In genomic region chr2:10080536-10081304, GRCh38 we compare ENCODE assay signal across 8 cellular contexts. TPM values are rescaled to one million over a fixed set of nuclear protein-coding genes. Genes with fewer than 3 reads are reported as not detected.
DNase-seq lines count a peak whose midpoint lies in the region; ATAC-seq and TF ChIP-seq lines count a peak whose summit lies in the region.

No MANE protein-coding gene starts in this region.

- peaks cover 1% of the 10 kb centered on the region for H3K36me3 Mint-ChIP-seq in activated CD4-positive, alpha-beta T cell treated with anti-CD3 and anti-CD28 coated beads, Interleukin-2, amount 10 ng/mL, durations not matched to agents 7 days and 5 days (ENCODE audit: low read depth)
- H3K36me3 Mint-ChIP-seq in brain = no peaks in the 10 kb centered on the region
- peaks cover 0 to 5% (median 2%) of the 10 kb centered on the region in 3 donors for H3K36me3 Mint-ChIP-seq in naive thymus-derived CD8-positive, alpha-beta T cell

- H3K27ac Mint-ChIP-seq in activated CD4-positive, alpha-beta T cell treated with anti-CD3 and anti-CD28 coated beads, Interleukin-2, amount 10 ng/mL, durations not matched to agents 7 days and 5 days = no peak overlapping the region
- no peak overlapping the region for H3K27ac Mint-ChIP-seq in brain
- H3K27ac Mint-ChIP-seq in naive thymus-derived CD8-positive, alpha-beta T cell = peak overlapping the region in 4 of 10 donors; percentile 28 to 74 (median 42)

- no peaks in the 10 kb centered on the region for H3K9me3 Mint-ChIP-seq in activated CD4-positive, alpha-beta T cell treated with anti-CD3 and anti-CD28 coated beads, Interleukin-2, amount 10 ng/mL, durations not matched to agents 7 days and 5 days
- peaks cover 0 to 6% (median 0%) of the 10 kb centered on the region in 5 experiments for H3K9me3 Mint-ChIP-seq in brain
- no peaks in the 10 kb centered on the region for H3K9me3 Mint-ChIP-seq in naive thymus-derived CD8-positive, alpha-beta T cell

- POLR2A ChIA-PET in activated CD4-positive, alpha-beta T cell treated with anti-CD3 and anti-CD28 coated beads, Interleukin-2, amount 10 ng/mL, durations not matched to agents 7 days and 5 days (lab: Charles Lee) = no interaction called here
- POLR2A ChIA-PET in naive thymus-derived CD8-positive, alpha-beta T cell (lab: Charles Lee) = no interaction called here

- DNase-seq in activated CD4-positive, alpha-beta T cell treated with anti-CD3 and anti-CD28 coated beads, Interleukin-2, amount 10 ng/mL, durations not matched to agents 7 days and 5 days = peak; percentile 50
- no peak for DNase-seq in activated CD4-positive, alpha-beta T cell treated with anti-CD3 and anti-CD28 coated beads for 48 hours
- peak in 6 of 10 donors; percentile 16 to 56 (median 32) for DNase-seq in naive thymus-derived CD8-positive, alpha-beta T cell
- DNase-seq in NCI-H1048 (lab: John Stamatoyannopoulos, UW) (no peak), UCSD-AML1 (lab: John Stamatoyannopoulos, UW; ENCODE audit: unreplicated experiment) (no peak)

- H3K4me3 Mint-ChIP-seq in activated CD4-positive, alpha-beta T cell treated with anti-CD3 and anti-CD28 coated beads, Interleukin-2, amount 10 ng/mL, durations not matched to agents 7 days and 5 days = peak overlapping the region; percentile 63
- H3K4me3 Mint-ChIP-seq in brain = peak overlapping the region; percentile 68 to 86 (median 73)
- peak overlapping the region; percentile 52 to 87 (median 76) for H3K4me3 Mint-ChIP-seq in naive thymus-derived CD8-positive, alpha-beta T cell

- peaks cover 16% of the 10 kb centered on the region for H3K4me1 Mint-ChIP-seq in activated CD4-positive, alpha-beta T cell treated with anti-CD3 and anti-CD28 coated beads, Interleukin-2, amount 10 ng/mL, durations not matched to agents 7 days and 5 days
- H3K4me1 Mint-ChIP-seq in brain = peaks cover 31% of the 10 kb centered on the region
- H3K4me1 Mint-ChIP-seq in naive thymus-derived CD8-positive, alpha-beta T cell = peaks cover 5 to 20% (median 15%) of the 10 kb centered on the region in 4 donors

- ATAC-seq in HG03521 (IDR thresholded peaks at IDR 0.05; ENCODE audit: unreplicated experiment) = peak; percentile 11
- ATAC-seq in naive thymus-derived CD8-positive, alpha-beta T cell = peak; percentile 45 to 77
- no peak for ATAC-seq in GM21526 (IDR thresholded peaks at IDR 0.05; ENCODE audit: low FRiP score, unreplicated experiment)

- no peak for TF ChIP-seq CTCF in brain (conservative IDR thresholded peaks at IDR 0.05)

- peaks cover 80% of the 10 kb centered on the region for H3K27me3 Mint-ChIP-seq in activated CD4-positive, alpha-beta T cell treated with anti-CD3 and anti-CD28 coated beads, Interleukin-2, amount 10 ng/mL, durations not matched to agents 7 days and 5 days
- H3K27me3 Mint-ChIP-seq in brain = peaks cover 86% of the 10 kb centered on the region
- H3K27me3 Mint-ChIP-seq in naive thymus-derived CD8-positive, alpha-beta T cell = peaks cover 52 to 87% (median 67%) of the 10 kb centered on the region in 5 donors

- CTCF ChIA-PET in activated CD4-positive, alpha-beta T cell treated with anti-CD3 and anti-CD28 coated beads, Interleukin-2, amount 10 ng/mL, durations not matched to agents 7 days and 5 days (lab: Charles Lee) = interaction anchor here (1.7 to 2.0 kb wide), 3 partner anchors 10 to 354 kb away, joined by 3 to 6 read pairs (median 5); no protein-coding TSS in a partner anchor

RNA-seq across cellular contexts. Expression of gene CYS1, which starts 0.5 kb away (rescaled TPM):
- under 1 TPM; 0.15 to 0.17 TPM for total RNA-seq in activated CD4-positive, alpha-beta T cell treated with anti-CD3 and anti-CD28 coated beads, Interleukin-2, amount 10 ng/mL, durations not matched to agents 7 days and 5 days
- polyA plus RNA-seq in brain (ENCODE audit: insufficient read depth, low read depth, low replicate concordance) = 1.7 TPM
- not detected for total RNA-seq in naive thymus-derived CD8-positive, alpha-beta T cell
- not detected for polyA plus RNA-seq in naive thymus-derived CD8-positive, alpha-beta T cell

RNA-seq across cellular contexts. Expression of gene KLF11, which starts 37.4 kb away (rescaled TPM):
- total RNA-seq in activated CD4-positive, alpha-beta T cell treated with anti-CD3 and anti-CD28 coated beads, Interleukin-2, amount 10 ng/mL, durations not matched to agents 7 days and 5 days = 1 to 10 TPM; 7.2 to 8.6 TPM
- 11.8 TPM for polyA plus RNA-seq in brain (ENCODE audit: insufficient read depth, low read depth, low replicate concordance)
- 10 to 100 TPM in 1 of 2 experiments, 1 to 10 TPM in 1; 6.5 to 10.8 TPM for total RNA-seq in naive thymus-derived CD8-positive, alpha-beta T cell
- polyA plus RNA-seq in naive thymus-derived CD8-positive, alpha-beta T cell = 1 to 10 TPM; 1.3 to 4.3 (median 2.1) TPM

RNA-seq across cellular contexts. Expression of gene RRM2, which starts 41.8 kb away (rescaled TPM):
- total RNA-seq in activated CD4-positive, alpha-beta T cell treated with anti-CD3 and anti-CD28 coated beads, Interleukin-2, amount 10 ng/mL, durations not matched to agents 7 days and 5 days = 100 to 1,000 TPM; 496 to 540 TPM
- 45.9 TPM for polyA plus RNA-seq in brain (ENCODE audit: insufficient read depth, low read depth, low replicate concordance)
- 1 to 10 TPM in 1 of 2 experiments, under 1 TPM in 1; 0.66 to 1.4 TPM for total RNA-seq in naive thymus-derived CD8-positive, alpha-beta T cell
- under 1 TPM in 1 of 3 donors, not detected in 2; 0.58 TPM for polyA plus RNA-seq in naive thymus-derived CD8-positive, alpha-beta T cell

Comparison
In these comparisons a context has a peak if more than half of its experiments do, and no peak if none do; other contexts are left out.
1. DNase-seq: peak in activated CD4-positive, alpha-beta T cell treated with anti-CD3 and anti-CD28 coated beads, Interleukin-2, amount 10 ng/mL, durations not matched to agents 7 days and 5 days (single experiment) and naive thymus-derived CD8-positive, alpha-beta T cell (6 of 10); none in activated CD4-positive, alpha-beta T cell treated with anti-CD3 and anti-CD28 coated beads for 48 hours (single experiment), NCI-H1048 (single experiment) and UCSD-AML1 (single experiment).
2. RNA of gene RRM2, which starts 41.8 kb away (total RNA-seq): 496 to 540 TPM in activated CD4-positive, alpha-beta T cell treated with anti-CD3 and anti-CD28 coated beads, Interleukin-2, amount 10 ng/mL, durations not matched to agents 7 days and 5 days; 0.66 to 1.4 TPM in naive thymus-derived CD8-positive, alpha-beta T cell; every median in the first group is over 100 times any median in the second.
3. Peak in every context shown above with its lines, with median percentiles within 50 percentile points of each other: H3K4me3 Mint-ChIP-seq.